Comparison of ENCODE assay signal across 14 cellular contexts in genomic region chrX:11890843-11891514, GRCh38.
DNase-seq lines count a peak whose midpoint lies in the region; ATAC-seq and TF ChIP-seq lines count a peak whose summit lies in the region.
"Had no signal": no experiment of that assay in that cellular context is flagged by ENCODE, and none has a peak within 500 bp of the region (broad histone marks: within the 10 kb centered on the region; RNA-seq: fewer than 3 reads in every experiment).

No MANE protein-coding gene starts in this region.

- TF ChIP-seq CTCF in AG10803 (conservative IDR thresholded peaks at IDR 0.05; ENCODE audit: low read length) (no peak), cardiac fibroblast (IDR thresholded peaks at IDR 0.05; ENCODE audit: low read depth, low read length) (no peak)

- ATAC-seq in HG03097 (IDR thresholded peaks at IDR 0.05; ENCODE audit: low FRiP score, unreplicated experiment) (no peak), GM19324 (IDR thresholded peaks at IDR 0.05; ENCODE audit: low FRiP score, unreplicated experiment) (no peak), GM21825 (IDR thresholded peaks at IDR 0.05; ENCODE audit: unreplicated experiment) (no peak)
- ATAC-seq: A549 had no signal

- H3K4me3 ChIP-seq in AG10803 (ENCODE audit: low read length), result no peak overlapping the region
- H3K4me3 ChIP-seq in cardiac fibroblast (replicated peaks in 1 of 2; ENCODE audit: low read depth in 2 of 2, low read length in 2 of 2), result no peak overlapping the region
- H3K4me3 ChIP-seq: A549, coronary artery, neural progenitor cell, uterus had no signal

- DNase-seq in AG10803 (ENCODE audit: low read depth) (peak; percentile 1), NCI-H1694 treated with DMSO at 0.1 percent for 48 hours (lab: John Stamatoyannopoulos, UW) (peak; percentile 80), cardiac fibroblast (ENCODE audit: low read depth in 2 of 2) (peak; percentile 41 to 61), medulla oblongata (ENCODE audit: extremely low spot score) (peak; percentile 5)
- DNase-seq in activated CD4-positive, alpha-beta T cell treated with anti-CD3 and anti-CD28 coated beads, Interleukin-2, amount 50 U/mL, for 4 hours, result no peak
- DNase-seq: activated naive CD8-positive, alpha-beta T cell treated with anti-CD3 and anti-CD28 coated beads for 36 hours; Calu3; uterus had no signal

Comparison
In these comparisons a context has a peak if more than half of its experiments do, and no peak if none do; other contexts are left out.
1. DNase-seq: peak in AG10803 (single experiment), NCI-H1694 treated with DMSO at 0.1 percent for 48 hours (single experiment), cardiac fibroblast (2 of 2) and medulla oblongata (single experiment); none in activated CD4-positive, alpha-beta T cell treated with anti-CD3 and anti-CD28 coated beads, Interleukin-2, amount 50 U/mL, for 4 hours (0 of 2).